In genomic region chr21:43808367-43808766, GRCh38 we compare ENCODE assay signal across 3 cellular contexts.
A peak's percentile ranks its signal among the peaks of the same experiment; 100 is the strongest.
TF ChIP-seq lines count a peak whose summit lies in the region.

No MANE protein-coding gene starts in this region.

TF ChIP-seq in HEK293, 187 proteins besides CTCF, POLR2A, EP300 and RAD21:
- no peak for TF ChIP-seq GLI4 (tag by site-specific recombination; IDR thresholded peaks at IDR 0.05)
- TF ChIP-seq HOXC10 (CRISPR knock-in tag; IDR thresholded peaks at IDR 0.05) = no peak
- TF ChIP-seq ZNF169 (tag by site-specific recombination; IDR thresholded peaks at IDR 0.05) = no peak
- TF ChIP-seq ZNF837 (tag by site-specific recombination; IDR thresholded peaks at IDR 0.05) = no peak
- TF ChIP-seq ZBTB20 (tag by site-specific recombination; IDR thresholded peaks at IDR 0.05) = no peak
- no peak for TF ChIP-seq WT1 (tag by site-specific recombination; IDR thresholded peaks at IDR 0.05)
- no peak for TF ChIP-seq ZNF571 (tag by site-specific recombination; IDR thresholded peaks at IDR 0.05)
- TF ChIP-seq EGR2 (tag by site-specific recombination; IDR thresholded peaks at IDR 0.05; ENCODE audit: low read depth) = peak; percentile 37; the same call in 1 of the 2 replicates
- no peak for TF ChIP-seq ZNF521 (tag by site-specific recombination; IDR thresholded peaks at IDR 0.05)
- no peak for TF ChIP-seq SP3 (tag by site-specific recombination; IDR thresholded peaks at IDR 0.05)
- no peak for TF ChIP-seq ZNF394 (tag by site-specific recombination; IDR thresholded peaks at IDR 0.05; ENCODE audit: borderline replicate concordance)
- TF ChIP-seq ZNF16 (tag by site-specific recombination; IDR thresholded peaks at IDR 0.05; ENCODE audit: low read depth) = no peak
- 0 out of 2 replicates have a peak, but pooled peaks have one; percentile 13 for TF ChIP-seq GLIS1 (tag by site-specific recombination; IDR thresholded peaks at IDR 0.05)
- no peak for TF ChIP-seq ZNF184 (tag by site-specific recombination; IDR thresholded peaks at IDR 0.05)
- TF ChIP-seq ZFHX2 (tag by site-specific recombination; conservative IDR thresholded peaks at IDR 0.05) = 0 out of 2 replicates have a peak, but pooled peaks have one; percentile 22
- TF ChIP-seq ATF2 (tag by site-specific recombination; IDR thresholded peaks at IDR 0.05; ENCODE audit: low read depth) = no peak
- TF ChIP-seq GLIS2 (tag by site-specific recombination; IDR thresholded peaks at IDR 0.05) = 0 out of 2 replicates have a peak, but pooled peaks have one; percentile 42
- no peak for TF ChIP-seq FEZF1 (tag by site-specific recombination; IDR thresholded peaks at IDR 0.05)
- no peak for TF ChIP-seq ZBTB8A (tag by site-specific recombination; IDR thresholded peaks at IDR 0.05)
- no peak for TF ChIP-seq ZFP41 (tag by site-specific recombination; IDR thresholded peaks at IDR 0.05; ENCODE audit: borderline replicate concordance)

TF ChIP-seq in K562, 482 proteins besides CTCF, POLR2A, EP300 and RAD21:
- peak; percentile 8 for TF ChIP-seq RBM22 (IDR thresholded peaks at IDR 0.05; ENCODE audit: low read depth, low read length, poor library complexity, severe bottlenecking)
- no peak for TF ChIP-seq PKNOX1 (IDR thresholded peaks at IDR 0.05)
- TF ChIP-seq SMARCE1 (IDR thresholded peaks at IDR 0.05) = no peak
- TF ChIP-seq RB1 (IDR thresholded peaks at IDR 0.05; ENCODE audit: low read depth) = no peak
- TF ChIP-seq ATF7 (IDR thresholded peaks at IDR 0.05) = no peak
- no peak for TF ChIP-seq FOXO4 (CRISPR knock-in tag; IDR thresholded peaks at IDR 0.05)
- TF ChIP-seq FOXP1 (CRISPR knock-in tag; IDR thresholded peaks at IDR 0.05) = no peak
- no peak for TF ChIP-seq ZNF445 (CRISPR knock-in tag; IDR thresholded peaks at IDR 0.05; ENCODE audit: low read depth)

TF ChIP-seq in SK-N-SH, 30 proteins besides CTCF, POLR2A, EP300 and RAD21:
- TF ChIP-seq NFIC (IDR thresholded peaks at IDR 0.05; ENCODE audit: borderline replicate concordance) (no peak), IRF3 (IDR thresholded peaks at IDR 0.05; ENCODE audit: low read depth, low read length) (no peak), MAX (IDR thresholded peaks at IDR 0.05; ENCODE audit: low read depth) (no peak), TCF12 (IDR thresholded peaks at IDR 0.05) (no peak), MEF2A (IDR thresholded peaks at IDR 0.05; ENCODE audit: borderline replicate concordance, low read depth) (no peak), EZH2phosphoT487 (IDR thresholded peaks at IDR 0.05; ENCODE audit: borderline replicate concordance, low read depth) (no peak), TEAD4 (IDR thresholded peaks at IDR 0.05; ENCODE audit: borderline replicate concordance, insufficient read depth) (no peak), NRF1 (IDR thresholded peaks at IDR 0.05; ENCODE audit: low read depth, low read length) (no peak), SMC3 (IDR thresholded peaks at IDR 0.05; ENCODE audit: low read depth, low read length) (no peak), RXRA (IDR thresholded peaks at IDR 0.05; ENCODE audit: borderline replicate concordance, low read depth) (no peak), TAF1 (IDR thresholded peaks at IDR 0.05; ENCODE audit: borderline replicate concordance, low read depth, low read length) (no peak), GATA2 (CRISPR knock-in tag; IDR thresholded peaks at IDR 0.05) (no peak), SIN3A (IDR thresholded peaks at IDR 0.05; ENCODE audit: borderline replicate concordance, low read depth, low read length) (no peak)
